Comparison of ENCODE assay signal across 8 cellular contexts in the genomic region with DNA sequence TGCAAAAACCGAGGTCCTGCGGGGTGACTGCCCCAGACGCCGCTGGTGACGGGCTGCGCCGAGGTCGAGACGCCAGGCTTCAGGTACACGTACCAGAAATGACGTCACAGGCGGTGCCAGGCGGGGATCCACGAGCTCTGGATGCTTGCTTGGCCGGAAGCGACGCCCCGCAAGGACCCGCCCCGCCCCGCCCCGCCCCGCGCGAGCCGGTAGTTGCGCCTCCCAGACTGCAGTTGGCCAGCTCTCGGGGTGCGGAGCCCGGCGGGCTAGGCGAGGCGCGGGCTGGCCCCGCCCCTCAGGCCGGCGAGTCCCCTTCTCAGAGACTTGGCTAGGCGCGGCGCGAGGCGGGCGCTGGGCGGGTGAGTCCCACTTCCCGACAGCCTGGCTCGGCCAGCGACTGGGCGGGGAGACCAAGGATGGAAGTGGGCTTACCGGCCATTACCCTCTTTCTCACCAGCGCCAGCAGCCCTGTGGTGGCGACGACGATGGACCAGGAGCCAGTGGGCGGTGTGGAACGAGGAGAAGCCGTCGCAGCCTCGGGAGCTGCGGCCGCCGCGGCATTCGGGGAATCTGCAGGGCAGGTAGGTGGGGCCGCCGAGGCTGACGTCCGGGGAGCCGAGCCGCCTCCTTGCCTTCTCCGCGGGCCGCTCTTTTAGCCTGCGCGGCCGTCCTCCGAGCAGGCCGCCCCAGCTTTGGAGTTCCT. TPM values are rescaled to one million over a fixed set of nuclear protein-coding genes. Genes with fewer than 3 reads are reported as not detected.
DNase-seq lines count a peak whose midpoint lies in the region; ATAC-seq and TF ChIP-seq lines count a peak whose summit lies in the region.

A gene with protein sequence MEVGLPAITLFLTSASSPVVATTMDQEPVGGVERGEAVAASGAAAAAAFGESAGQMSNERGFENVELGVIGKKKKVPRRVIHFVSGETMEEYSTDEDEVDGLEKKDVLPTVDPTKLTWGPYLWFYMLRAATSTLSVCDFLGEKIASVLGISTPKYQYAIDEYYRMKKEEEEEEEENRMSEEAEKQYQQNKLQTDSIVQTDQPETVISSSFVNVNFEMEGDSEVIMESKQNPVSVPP (plus strand): TSS at position 225 of the 703 bp plus-strand sequence. CDS start 192 bp downstream, at position 417.

- H3K4me1 Mint-ChIP-seq in neural progenitor cell: peaks cover 14% of the 10 kb centered on the region

- H3K9me3 ChIP-seq in SJSA1 (replicated peaks) (no peaks in the 10 kb centered on the region), neural progenitor cell (ENCODE audit: low read depth) (no peaks in the 10 kb centered on the region), stomach smooth muscle (ENCODE audit: control insufficient read depth in 2 of 2, low read length in 2 of 2) (no peaks in the 10 kb centered on the region)

- H3K27ac ChIP-seq in SJSA1 (peak within 1 kb of the TSS; percentile 82), foreskin keratinocyte (peak within 1 kb of the TSS; percentile 81), neural progenitor cell (peak within 1 kb of the TSS; percentile 73), stomach smooth muscle (ENCODE audit: low read length) (peak within 1 kb of the TSS; percentile 94)

- H3K36me3 Mint-ChIP-seq in neural progenitor cell: peaks cover 13% of the 10 kb centered on the region

- peaks cover 12% of the 10 kb centered on the region for H3F3A ChIP-seq in neural progenitor cell (ENCODE audit: low read depth)

- H2AFZ ChIP-seq in neural progenitor cell (replicated peaks): peak within 1 kb of the TSS; percentile 93

- peak within 1 kb of the TSS; percentile 89 for H3K4me2 ChIP-seq in neural progenitor cell

- H3K27me3 Mint-ChIP-seq in neural progenitor cell (ENCODE audit: insufficient read depth, low read depth): no peaks in the 10 kb centered on the region

- DNase-seq in GM04503 (ENCODE audit: low read depth): peak; percentile 73
- DNase-seq in HFF-Myc (ENCODE audit: extremely low read depth, low read depth): peak; percentile 67
- DNase-seq in MV-4-11 (lab: John Stamatoyannopoulos, UW): peak; percentile 93
- DNase-seq in SJSA1 (ENCODE audit: low read depth in 1 of 2, low spot score in 2 of 2): peak; percentile 91 to 95
- peak; percentile 90 to 98 (median 95) for DNase-seq in activated naive CD4-positive, alpha-beta T cell (lab: John Stamatoyannopoulos, UW)
- DNase-seq in foreskin keratinocyte: peak; percentile 86 to 93
- peak; percentile 98 for DNase-seq in neural progenitor cell (ENCODE audit: low spot score)

- H3K4me1 ChIP-seq in SJSA1 (replicated peaks) (peaks cover 12% of the 10 kb centered on the region), foreskin keratinocyte (peaks cover 4% of the 10 kb centered on the region), neural progenitor cell (peaks cover 11% of the 10 kb centered on the region), stomach smooth muscle (ENCODE audit: control insufficient read depth, insufficient read depth, low read length) (peaks cover 7% of the 10 kb centered on the region)

- TF ChIP-seq CTCF in HFF-Myc (IDR thresholded peaks at IDR 0.05; ENCODE audit: low read depth, low read length, missing control alignments): no peak
- no peak for TF ChIP-seq CTCF in foreskin keratinocyte (conservative IDR thresholded peaks at IDR 0.05)
- no peak for TF ChIP-seq CTCF in neural progenitor cell (IDR thresholded peaks at IDR 0.05)

- peaks cover 11% of the 10 kb centered on the region for H3K79me2 ChIP-seq in neural progenitor cell (ENCODE audit: low read depth)

- H3K9me3 Mint-ChIP-seq in neural progenitor cell: no peaks in the 10 kb centered on the region

- peaks cover 15% of the 10 kb centered on the region for H3K36me3 ChIP-seq in SJSA1
- H3K36me3 ChIP-seq in neural progenitor cell: peaks cover 3% of the 10 kb centered on the region
- H3K36me3 ChIP-seq in stomach smooth muscle (ENCODE audit: control insufficient read depth in 2 of 2, insufficient read depth in 2 of 2, low read length in 2 of 2): peaks cover 0 to 2% of the 10 kb centered on the region in 2 donors

- H3K9ac ChIP-seq in neural progenitor cell (peak within 1 kb of the TSS; percentile 67), stomach smooth muscle (ENCODE audit: low read length in 2 of 2) (peak within 1 kb of the TSS; percentile 96)

- peaks cover 8% of the 10 kb centered on the region for H4K20me1 ChIP-seq in neural progenitor cell (ENCODE audit: low read depth)

- H3K27ac Mint-ChIP-seq in neural progenitor cell: peak within 1 kb of the TSS; percentile 76

- H3K4me3 Mint-ChIP-seq in neural progenitor cell: peak within 1 kb of the TSS; percentile 93

- H3K4me3 ChIP-seq in HFF-Myc (replicated peaks; ENCODE audit: low read depth, low read length) (peak within 1 kb of the TSS; percentile 93), SJSA1 (peak within 1 kb of the TSS; percentile 75), neural progenitor cell (peak within 1 kb of the TSS; percentile 81), stomach smooth muscle (ENCODE audit: low read length in 2 of 2) (peak within 1 kb of the TSS; percentile 85 to 90)

- ATAC-seq in foreskin keratinocyte: peak; percentile 94

- H3K27me3 ChIP-seq in SJSA1 (replicated peaks) (no peaks in the 10 kb centered on the region), foreskin keratinocyte (no peaks in the 10 kb centered on the region), neural progenitor cell (no peaks in the 10 kb centered on the region), stomach smooth muscle (ENCODE audit: control insufficient read depth in 1 of 2, insufficient read depth in 2 of 2, low read length in 2 of 2) (no peaks in the 10 kb centered on the region)

RNA-seq across cellular contexts. Expression of the gene that starts here (rescaled TPM):
- 40.3 and 47.7 TPM in 2 replicates for total RNA-seq in SJSA1 (2014; rRNA removed; shearing (Covaris generic))
- total RNA-seq in foreskin keratinocyte (46.1 and 53.4 TPM in 2 replicates), neural progenitor cell (ENCODE audit: low replicate concordance) (20.9 and 58.2 TPM in 2 replicates)
- polyA plus RNA-seq in foreskin keratinocyte: 45.0 and 53.8 TPM in 2 replicates

Comparison
In these comparisons a context has a peak if more than half of its experiments do, and no peak if none do; other contexts are left out.
1. Peak in every context shown above with its lines: DNase-seq, ATAC-seq, H3K4me3 ChIP-seq and H3K27ac ChIP-seq.